1 cellular context compared by ENCODE assay signal in the genomic region with DNA sequence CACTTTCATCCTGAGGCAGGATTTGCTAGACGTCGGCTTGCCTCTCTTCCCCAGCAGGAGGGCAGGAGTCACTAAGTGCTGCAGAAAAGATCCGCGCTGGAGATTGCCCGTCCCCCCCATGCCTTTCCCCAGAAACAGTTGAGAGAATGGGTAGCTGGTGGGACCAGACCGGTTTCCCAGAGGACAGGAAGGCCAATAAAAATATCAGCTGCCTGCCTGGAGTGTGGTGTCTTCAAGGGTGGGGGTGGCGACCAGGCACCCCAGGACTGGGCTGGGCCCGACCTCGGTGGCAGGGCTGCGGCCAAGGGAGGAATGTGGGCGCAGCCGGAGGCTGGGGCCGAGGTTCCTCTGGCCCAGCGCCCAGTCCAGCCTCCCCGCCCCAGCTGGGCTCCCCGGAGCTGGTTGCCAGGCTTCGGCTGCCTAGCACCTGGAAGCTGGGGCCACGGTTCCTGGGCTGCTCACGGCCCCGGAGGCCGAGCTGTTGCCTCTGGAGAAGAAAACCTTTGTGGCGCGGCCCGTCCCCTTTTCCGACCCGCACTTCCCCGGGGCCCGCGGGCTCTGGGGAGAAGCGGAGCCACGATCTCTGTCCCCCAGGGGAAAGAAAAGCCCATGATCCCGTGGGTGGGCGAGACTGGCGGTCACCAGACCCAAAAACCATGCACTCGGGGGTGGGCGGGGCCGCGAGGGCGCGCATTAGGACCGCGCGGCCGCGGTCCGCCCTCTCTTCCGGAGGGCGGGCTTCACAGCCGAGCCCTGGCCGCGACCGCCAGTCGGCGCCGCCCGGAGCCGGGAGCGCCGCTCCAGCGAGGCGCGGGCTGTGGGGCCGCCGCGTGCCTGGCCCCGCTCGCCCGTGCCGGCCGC.
TF ChIP-seq lines count a peak whose summit lies in the region.

A gene with protein sequence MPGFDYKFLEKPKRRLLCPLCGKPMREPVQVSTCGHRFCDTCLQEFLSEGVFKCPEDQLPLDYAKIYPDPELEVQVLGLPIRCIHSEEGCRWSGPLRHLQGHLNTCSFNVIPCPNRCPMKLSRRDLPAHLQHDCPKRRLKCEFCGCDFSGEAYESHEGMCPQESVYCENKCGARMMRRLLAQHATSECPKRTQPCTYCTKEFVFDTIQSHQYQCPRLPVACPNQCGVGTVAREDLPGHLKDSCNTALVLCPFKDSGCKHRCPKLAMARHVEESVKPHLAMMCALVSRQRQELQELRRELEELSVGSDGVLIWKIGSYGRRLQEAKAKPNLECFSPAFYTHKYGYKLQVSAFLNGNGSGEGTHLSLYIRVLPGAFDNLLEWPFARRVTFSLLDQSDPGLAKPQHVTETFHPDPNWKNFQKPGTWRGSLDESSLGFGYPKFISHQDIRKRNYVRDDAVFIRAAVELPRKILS (plus strand): TSS at position 769 of the 861 bp plus-strand sequence. CDS start 102 bp downstream, outside the sequence.

TF ChIP-seq in K562, 482 proteins besides CTCF, POLR2A, EP300 and RAD21 (continued from another document and continues in another):
- TF ChIP-seq ZNF668 (CRISPR knock-in tag; IDR thresholded peaks at IDR 0.05), result peak; percentile 70; the same call in 1 of the 2 replicates
- peak; percentile 31 for TF ChIP-seq U2AF1 (optimal IDR thresholded peaks at IDR 0.05; ENCODE audit: low read depth, low read length)
- TF ChIP-seq, protein P1, sequence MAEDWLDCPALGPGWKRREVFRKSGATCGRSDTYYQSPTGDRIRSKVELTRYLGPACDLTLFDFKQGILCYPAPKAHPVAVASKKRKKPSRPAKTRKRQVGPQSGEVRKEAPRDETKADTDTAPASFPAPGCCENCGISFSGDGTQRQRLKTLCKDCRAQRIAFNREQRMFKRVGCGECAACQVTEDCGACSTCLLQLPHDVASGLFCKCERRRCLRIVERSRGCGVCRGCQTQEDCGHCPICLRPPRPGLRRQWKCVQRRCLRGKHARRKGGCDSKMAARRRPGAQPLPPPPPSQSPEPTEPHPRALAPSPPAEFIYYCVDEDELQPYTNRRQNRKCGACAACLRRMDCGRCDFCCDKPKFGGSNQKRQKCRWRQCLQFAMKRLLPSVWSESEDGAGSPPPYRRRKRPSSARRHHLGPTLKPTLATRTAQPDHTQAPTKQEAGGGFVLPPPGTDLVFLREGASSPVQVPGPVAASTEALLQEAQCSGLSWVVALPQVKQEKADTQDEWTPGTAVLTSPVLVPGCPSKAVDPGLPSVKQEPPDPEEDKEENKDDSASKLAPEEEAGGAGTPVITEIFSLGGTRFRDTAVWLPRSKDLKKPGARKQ (CRISPR knock-in tag; IDR thresholded peaks at IDR 0.05), result no peak
- peak; percentile 95 for TF ChIP-seq RB1 (IDR thresholded peaks at IDR 0.05; ENCODE audit: low read depth)
- TF ChIP-seq NCOR1 (IDR thresholded peaks at IDR 0.05), result peak; percentile 52
- TF ChIP-seq MAFK (IDR thresholded peaks at IDR 0.05; ENCODE audit: low read length), result no peak
- no peak for TF ChIP-seq RBM39 (optimal IDR thresholded peaks at IDR 0.05; ENCODE audit: low read depth, low read length)
- TF ChIP-seq ZNF431 (CRISPR knock-in tag; IDR thresholded peaks at IDR 0.05), result peak; percentile 89; the same call in 1 of the 2 replicates
- TF ChIP-seq, protein P2, sequence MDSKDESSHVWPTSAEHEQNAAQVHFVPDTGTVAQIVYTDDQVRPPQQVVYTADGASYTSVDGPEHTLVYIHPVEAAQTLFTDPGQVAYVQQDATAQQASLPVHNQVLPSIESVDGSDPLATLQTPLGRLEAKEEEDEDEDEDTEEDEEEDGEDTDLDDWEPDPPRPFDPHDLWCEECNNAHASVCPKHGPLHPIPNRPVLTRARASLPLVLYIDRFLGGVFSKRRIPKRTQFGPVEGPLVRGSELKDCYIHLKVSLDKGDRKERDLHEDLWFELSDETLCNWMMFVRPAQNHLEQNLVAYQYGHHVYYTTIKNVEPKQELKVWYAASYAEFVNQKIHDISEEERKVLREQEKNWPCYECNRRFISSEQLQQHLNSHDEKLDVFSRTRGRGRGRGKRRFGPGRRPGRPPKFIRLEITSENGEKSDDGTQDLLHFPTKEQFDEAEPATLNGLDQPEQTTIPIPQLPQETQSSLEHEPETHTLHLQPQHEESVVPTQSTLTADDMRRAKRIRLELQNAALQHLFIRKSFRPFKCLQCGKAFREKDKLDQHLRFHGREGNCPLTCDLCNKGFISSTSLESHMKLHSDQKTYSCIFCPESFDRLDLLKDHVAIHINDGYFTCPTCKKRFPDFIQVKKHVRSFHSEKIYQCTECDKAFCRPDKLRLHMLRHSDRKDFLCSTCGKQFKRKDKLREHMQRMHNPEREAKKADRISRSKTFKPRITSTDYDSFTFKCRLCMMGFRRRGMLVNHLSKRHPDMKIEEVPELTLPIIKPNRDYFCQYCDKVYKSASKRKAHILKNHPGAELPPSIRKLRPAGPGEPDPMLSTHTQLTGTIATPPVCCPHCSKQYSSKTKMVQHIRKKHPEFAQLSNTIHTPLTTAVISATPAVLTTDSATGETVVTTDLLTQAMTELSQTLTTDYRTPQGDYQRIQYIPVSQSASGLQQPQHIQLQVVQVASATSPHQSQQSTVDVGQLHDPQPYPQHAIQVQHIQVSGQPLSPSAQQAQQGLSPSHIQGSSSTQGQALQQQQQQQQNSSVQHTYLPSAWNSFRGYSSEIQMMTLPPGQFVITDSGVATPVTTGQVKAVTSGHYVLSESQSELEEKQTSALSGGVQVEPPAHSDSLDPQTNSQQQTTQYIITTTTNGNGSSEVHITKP (IDR thresholded peaks at IDR 0.05; ENCODE audit: partially characterized antibody), result no peak
- TF ChIP-seq RBM34 (IDR thresholded peaks at IDR 0.05; ENCODE audit: borderline replicate concordance, insufficient read depth, low read length), result no peak
- no peak; the same call in 1 of the 2 replicates for TF ChIP-seq SOX6 (IDR thresholded peaks at IDR 0.05)
- TF ChIP-seq NR3C1 (CRISPR knock-in tag; IDR thresholded peaks at IDR 0.05), result no peak
- TF ChIP-seq NFYB (IDR thresholded peaks at IDR 0.05; ENCODE audit: extremely low read depth, insufficient read length), result no peak
- TF ChIP-seq MBD2 (IDR thresholded peaks at IDR 0.05; ENCODE audit: borderline replicate concordance, low read depth), result peak; percentile 7; the same call in 1 of the 2 replicates
- TF ChIP-seq, protein P3, sequence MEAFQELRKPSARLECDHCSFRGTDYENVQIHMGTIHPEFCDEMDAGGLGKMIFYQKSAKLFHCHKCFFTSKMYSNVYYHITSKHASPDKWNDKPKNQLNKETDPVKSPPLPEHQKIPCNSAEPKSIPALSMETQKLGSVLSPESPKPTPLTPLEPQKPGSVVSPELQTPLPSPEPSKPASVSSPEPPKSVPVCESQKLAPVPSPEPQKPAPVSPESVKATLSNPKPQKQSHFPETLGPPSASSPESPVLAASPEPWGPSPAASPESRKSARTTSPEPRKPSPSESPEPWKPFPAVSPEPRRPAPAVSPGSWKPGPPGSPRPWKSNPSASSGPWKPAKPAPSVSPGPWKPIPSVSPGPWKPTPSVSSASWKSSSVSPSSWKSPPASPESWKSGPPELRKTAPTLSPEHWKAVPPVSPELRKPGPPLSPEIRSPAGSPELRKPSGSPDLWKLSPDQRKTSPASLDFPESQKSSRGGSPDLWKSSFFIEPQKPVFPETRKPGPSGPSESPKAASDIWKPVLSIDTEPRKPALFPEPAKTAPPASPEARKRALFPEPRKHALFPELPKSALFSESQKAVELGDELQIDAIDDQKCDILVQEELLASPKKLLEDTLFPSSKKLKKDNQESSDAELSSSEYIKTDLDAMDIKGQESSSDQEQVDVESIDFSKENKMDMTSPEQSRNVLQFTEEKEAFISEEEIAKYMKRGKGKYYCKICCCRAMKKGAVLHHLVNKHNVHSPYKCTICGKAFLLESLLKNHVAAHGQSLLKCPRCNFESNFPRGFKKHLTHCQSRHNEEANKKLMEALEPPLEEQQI (IDR thresholded peaks at IDR 0.05), result no peak
- no peak; the same call in 1 of the 2 replicates for TF ChIP-seq KDM2B (CRISPR knock-in tag; IDR thresholded peaks at IDR 0.05)
- TF ChIP-seq ZNF57 (CRISPR knock-in tag; IDR thresholded peaks at IDR 0.05), result no peak
- TF ChIP-seq ARID1B (IDR thresholded peaks at IDR 0.05), result peak; percentile 50; the same call in 1 of the 2 replicates
- peak; percentile 36; the same call in 1 of the 2 replicates for TF ChIP-seq ETV1 (tag; conservative IDR thresholded peaks at IDR 0.05; ENCODE audit: low read depth)
- TF ChIP-seq THRAP3 (IDR thresholded peaks at IDR 0.05; ENCODE audit: borderline replicate concordance), result no peak
- TF ChIP-seq FOXP1 (CRISPR knock-in tag; IDR thresholded peaks at IDR 0.05), result no peak
- TF ChIP-seq EP400 (IDR thresholded peaks at IDR 0.05), result peak; percentile 43; the same call in 1 of the 2 replicates
- TF ChIP-seq, protein P4, sequence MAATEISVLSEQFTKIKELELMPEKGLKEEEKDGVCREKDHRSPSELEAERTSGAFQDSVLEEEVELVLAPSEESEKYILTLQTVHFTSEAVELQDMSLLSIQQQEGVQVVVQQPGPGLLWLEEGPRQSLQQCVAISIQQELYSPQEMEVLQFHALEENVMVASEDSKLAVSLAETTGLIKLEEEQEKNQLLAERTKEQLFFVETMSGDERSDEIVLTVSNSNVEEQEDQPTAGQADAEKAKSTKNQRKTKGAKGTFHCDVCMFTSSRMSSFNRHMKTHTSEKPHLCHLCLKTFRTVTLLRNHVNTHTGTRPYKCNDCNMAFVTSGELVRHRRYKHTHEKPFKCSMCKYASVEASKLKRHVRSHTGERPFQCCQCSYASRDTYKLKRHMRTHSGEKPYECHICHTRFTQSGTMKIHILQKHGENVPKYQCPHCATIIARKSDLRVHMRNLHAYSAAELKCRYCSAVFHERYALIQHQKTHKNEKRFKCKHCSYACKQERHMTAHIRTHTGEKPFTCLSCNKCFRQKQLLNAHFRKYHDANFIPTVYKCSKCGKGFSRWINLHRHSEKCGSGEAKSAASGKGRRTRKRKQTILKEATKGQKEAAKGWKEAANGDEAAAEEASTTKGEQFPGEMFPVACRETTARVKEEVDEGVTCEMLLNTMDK (IDR thresholded peaks at IDR 0.05; ENCODE audit: borderline replicate concordance, insufficient read depth, low read depth, low read length, poor library complexity, severe bottlenecking), result peak; percentile 98
- TF ChIP-seq FOS (IDR thresholded peaks at IDR 0.05; ENCODE audit: extremely low read depth, insufficient read length), result no peak
- TF ChIP-seq, protein P5, sequence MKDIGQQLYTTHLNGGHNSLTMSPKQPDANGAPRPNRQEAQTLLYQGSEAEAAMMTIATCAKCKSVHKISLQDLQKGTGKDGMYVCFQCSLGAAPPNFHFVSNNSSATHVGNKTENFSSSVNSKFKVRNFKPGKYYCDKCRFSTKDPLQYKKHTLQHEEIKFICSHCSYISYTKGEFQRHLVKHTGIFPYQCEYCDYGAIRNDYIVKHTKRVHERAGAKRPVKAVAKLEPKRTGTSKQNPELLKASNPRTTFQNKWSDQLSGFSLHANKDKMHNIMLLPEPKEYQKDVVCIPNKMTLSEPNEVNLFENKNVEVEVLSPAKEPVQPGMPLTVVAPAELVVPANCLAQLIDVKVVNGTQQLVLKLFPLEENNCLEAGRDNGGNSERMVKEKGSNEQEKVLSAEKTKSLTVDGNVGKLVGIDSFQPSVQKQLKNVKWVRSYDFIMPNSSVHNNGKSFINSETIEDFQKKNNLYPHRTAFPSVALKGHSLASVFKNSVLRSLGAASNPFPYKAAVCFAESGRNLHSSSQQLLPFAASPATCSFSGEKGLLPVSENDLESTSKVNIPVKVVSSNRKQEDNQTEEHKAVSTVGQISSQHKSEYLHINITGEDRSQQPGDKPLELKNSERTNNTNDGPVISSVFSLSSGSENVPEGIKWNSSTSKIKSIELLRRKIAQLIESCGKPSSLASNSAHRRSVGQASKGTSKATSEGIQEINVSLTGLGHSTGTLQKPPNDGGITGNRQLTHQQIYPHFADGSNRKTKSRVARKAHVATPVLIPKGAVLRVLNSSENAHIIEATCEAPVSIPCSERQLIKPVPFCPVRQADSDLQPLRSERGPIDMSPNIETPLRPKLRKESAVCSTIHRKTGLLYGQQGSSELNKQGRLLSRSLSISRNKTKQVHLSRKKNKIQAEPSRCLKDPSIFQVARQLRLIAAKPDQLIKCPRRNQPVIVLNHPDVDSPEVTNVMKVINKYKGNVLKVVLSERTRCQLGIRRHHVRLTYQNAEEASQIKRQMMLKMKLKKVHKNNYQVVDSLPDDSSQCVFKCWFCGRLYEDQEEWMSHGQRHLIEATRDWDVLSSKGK (CRISPR knock-in tag; IDR thresholded peaks at IDR 0.05), result no peak
- no peak for TF ChIP-seq KAT2B (IDR thresholded peaks at IDR 0.05; ENCODE audit: low read depth, low read length)
- peak; percentile 37 to 53; a peak in 3 of 4 replicates for TF ChIP-seq NRF1 (conservative IDR thresholded peaks at IDR 0.05 in 1 of 2, IDR thresholded peaks at IDR 0.05 in 1 of 2)
- TF ChIP-seq ESRRB (CRISPR knock-in tag; IDR thresholded peaks at IDR 0.05; ENCODE audit: borderline replicate concordance), result no peak
- TF ChIP-seq, protein P6, sequence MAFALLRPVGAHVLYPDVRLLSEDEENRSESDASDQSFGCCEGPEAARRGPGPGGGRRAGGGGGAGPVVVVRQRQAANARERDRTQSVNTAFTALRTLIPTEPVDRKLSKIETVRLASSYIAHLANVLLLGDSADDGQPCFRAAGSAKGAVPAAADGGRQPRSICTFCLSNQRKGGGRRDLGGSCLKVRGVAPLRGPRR (CRISPR knock-in tag; IDR thresholded peaks at IDR 0.05), result no peak
- TF ChIP-seq NR2C2 (CRISPR knock-in tag; IDR thresholded peaks at IDR 0.05), result no peak
- TF ChIP-seq NR2C2 (tag; IDR thresholded peaks at IDR 0.05), result no peak
- no peak for TF ChIP-seq RBM17 (IDR thresholded peaks at IDR 0.05; ENCODE audit: borderline replicate concordance, low read depth, low read length)
- TF ChIP-seq ZZZ3 (IDR thresholded peaks at IDR 0.05), result no peak
- TF ChIP-seq BRF1 (IDR thresholded peaks at IDR 0.05; ENCODE audit: borderline replicate concordance, extremely low read depth, insufficient read length), result no peak
- TF ChIP-seq, protein P7, sequence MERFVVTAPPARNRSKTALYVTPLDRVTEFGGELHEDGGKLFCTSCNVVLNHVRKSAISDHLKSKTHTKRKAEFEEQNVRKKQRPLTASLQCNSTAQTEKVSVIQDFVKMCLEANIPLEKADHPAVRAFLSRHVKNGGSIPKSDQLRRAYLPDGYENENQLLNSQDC (CRISPR knock-in tag; IDR thresholded peaks at IDR 0.05), result 0 out of 2 replicates have a peak, but pooled peaks have one; percentile 1
- peak; percentile 58; the same call in 1 of the 2 replicates for TF ChIP-seq HCFC1 (IDR thresholded peaks at IDR 0.05; ENCODE audit: low read depth, low read length)
- TF ChIP-seq ZFP30 (CRISPR knock-in tag; IDR thresholded peaks at IDR 0.05; ENCODE audit: borderline replicate concordance), result no peak
- no peak for TF ChIP-seq ZNF766 (CRISPR knock-in tag; conservative IDR thresholded peaks at IDR 0.05)
